ENCODE assay signal across 16 cellular contexts in the genomic region with DNA sequence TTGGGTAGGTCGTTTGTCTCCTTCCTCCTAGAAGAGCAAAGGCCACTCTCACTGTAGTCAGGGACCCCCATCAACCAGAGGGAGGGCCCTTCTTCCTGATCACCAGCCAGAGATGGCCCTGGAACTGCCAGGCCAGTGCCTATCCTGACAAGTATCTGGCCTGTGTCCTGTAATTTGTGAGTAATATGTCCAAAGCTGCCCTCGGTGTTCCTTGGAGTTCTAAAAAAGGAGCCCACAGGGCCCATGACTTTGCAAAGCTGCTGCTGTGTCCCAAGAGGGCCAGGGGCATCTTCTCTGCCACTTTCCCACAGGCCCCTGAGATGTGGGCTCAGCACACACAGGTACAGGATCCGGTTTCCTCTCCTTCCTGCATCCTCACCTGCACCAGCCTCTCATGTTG.
"Had no signal": no experiment of that assay in that cellular context is flagged by ENCODE, and none has a peak within 500 bp of the region (broad histone marks: within the 10 kb centered on the region; RNA-seq: fewer than 3 reads in every experiment).

No MANE protein-coding gene starts in this region.

- DNase-seq: cortex of kidney; dorsolateral prefrontal cortex; effector CD8-positive, alpha-beta T cell; heart right ventricle; hypothalamus; kidney glomerular epithelial cell; mammary epithelial cell; naive thymus-derived CD8-positive, alpha-beta T cell; posterior cingulate gyrus; sigmoid colon; small intestine; stimulated activated CD4-positive, alpha-beta T cell treated with anti-CD3 and anti-CD28 coated beads, Interleukin-12 subunit alpha, Interleukin-12 subunit beta, amount 100 ng/mL, for 4 hours; stimulated activated naive CD4-positive, alpha-beta T cell treated with Interleukin-2 at 50 U/mL for 16 hours; trophoblast cell had no signal

- H3K27ac ChIP-seq: heart right ventricle, neutrophil, right atrium auricular region, sigmoid colon had no signal

- H3K27me3 ChIP-seq: dorsolateral prefrontal cortex, heart right ventricle, right atrium auricular region, sigmoid colon had no signal

- H3K4me1 ChIP-seq: sigmoid colon had no signal

- H3K9me3 ChIP-seq: heart right ventricle, neutrophil, right atrium auricular region, sigmoid colon had no signal

- H3K36me3 ChIP-seq: right atrium auricular region had no signal

- H3K4me3 ChIP-seq: dorsolateral prefrontal cortex, heart right ventricle, right atrium auricular region, sigmoid colon had no signal
